Comparison of ENCODE assay signal across 12 cellular contexts in genomic region chr2:112092286-112093041, GRCh38. TPM values are rescaled to one million over a fixed set of nuclear protein-coding genes. Genes with fewer than 3 reads are reported as not detected.
DNase-seq lines count a peak whose midpoint lies in the region; ATAC-seq and TF ChIP-seq lines count a peak whose summit lies in the region.
"Had no signal": no experiment of that assay in that cellular context is flagged by ENCODE, and none has a peak within 500 bp of the region (broad histone marks: within the 10 kb centered on the region; RNA-seq: fewer than 3 reads in every experiment).

No MANE protein-coding gene starts in this region.

- no peak for ATAC-seq in activated B cell treated with CpG ODN at 0.5 μM for 24 hours (ENCODE audit: low read depth)
- ATAC-seq: mucosa of descending colon had no signal

- 85 to 93% (median 89%) methylated on average over 6 of the region's 6 CpGs for WGBS in spleen, 5 donors

- H3K4me1 Mint-ChIP-seq in activated CD4-positive, alpha-beta memory T cell treated with anti-CD3 and anti-CD28 coated beads for 36 hours (ENCODE audit: low read depth) = peaks cover 12% of the 10 kb centered on the region
- peaks cover 17% of the 10 kb centered on the region for H3K4me1 Mint-ChIP-seq in activated CD4-positive, alpha-beta memory T cell treated with anti-CD3 and anti-CD28 coated beads, Interleukin-2, amount 10 ng/mL, durations not matched to agents 7 days and 5 days
- peaks cover 20% of the 10 kb centered on the region for H3K4me1 Mint-ChIP-seq in activated B cell treated with CpG ODN at 0.5 μM for 24 hours

- intact Hi-C loops in activated CD4-positive, alpha-beta memory T cell treated with anti-CD3 and anti-CD28 coated beads for 36 hours (cut with micrococcal nuclease) = no loop called here
- intact Hi-C loops in activated B cell treated with CpG ODN at 0.5 μM for 24 hours (cut with micrococcal nuclease) = no loop called here
- intact Hi-C loops in spleen (cut with DNase I; ENCODE audit: low total_unique reads) = no loop called here

- CTCF ChIA-PET in activated CD4-positive, alpha-beta memory T cell treated with anti-CD3 and anti-CD28 coated beads for 36 hours (lab: Charles Lee) = no interaction called here
- CTCF ChIA-PET in activated CD4-positive, alpha-beta memory T cell treated with anti-CD3 and anti-CD28 coated beads, Interleukin-2, amount 10 ng/mL, durations not matched to agents 7 days and 5 days (lab: Charles Lee) = no interaction called here
- CTCF ChIA-PET in activated B cell treated with CpG ODN at 0.5 μM for 24 hours (lab: Charles Lee) = no interaction called here

- H3K9me3 ChIP-seq in spleen = no peaks in the 10 kb centered on the region
- H3K9me3 ChIP-seq: mucosa of descending colon had no signal

- H3K36me3 ChIP-seq in spleen = peaks cover 3 to 95% (median 55%) of the 10 kb centered on the region in 6 donors

- no peak overlapping the region for H3K4me3 ChIP-seq in spleen
- H3K4me3 ChIP-seq: mucosa of descending colon had no signal

- H3K27ac ChIP-seq in spleen = peak overlapping the region in 7 of 8 donors; percentile 8 to 54 (median 19)

- no peaks in the 10 kb centered on the region for H3K9me3 Mint-ChIP-seq in activated CD4-positive, alpha-beta memory T cell treated with anti-CD3 and anti-CD28 coated beads for 36 hours
- H3K9me3 Mint-ChIP-seq in activated CD4-positive, alpha-beta memory T cell treated with anti-CD3 and anti-CD28 coated beads, Interleukin-2, amount 10 ng/mL, durations not matched to agents 7 days and 5 days = no peaks in the 10 kb centered on the region
- no peaks in the 10 kb centered on the region for H3K9me3 Mint-ChIP-seq in activated B cell treated with CpG ODN at 0.5 μM for 24 hours
- H3K9me3 Mint-ChIP-seq: type B pancreatic cell had no signal

- DNase-seq in activated CD4-positive, alpha-beta memory T cell treated with anti-CD3 and anti-CD28 coated beads for 36 hours = peak; percentile 19
- no peak for DNase-seq in activated CD4-positive, alpha-beta memory T cell treated with anti-CD3 and anti-CD28 coated beads, Interleukin-2, amount 10 ng/mL, durations not matched to agents 7 days and 5 days
- DNase-seq in activated B cell treated with CpG ODN at 0.5 μM for 24 hours (no peak), fibroblast of the conjunctiva (ENCODE audit: low read depth) (peak; percentile 24), spleen (no peak), CD1c-positive myeloid dendritic cell (ENCODE audit: extremely low spot score) (no peak), nucleus accumbens (lab: John Stamatoyannopoulos, UW) (no peak)
- no peak for DNase-seq in activated CD8-positive, alpha-beta memory T cell treated with anti-CD3 and anti-CD28 coated beads, Interleukin-2, amount 50 U/mL, for 48 hours
- DNase-seq: mucosa of descending colon; NCI-H1092 treated with DMSO at 0.1 percent for 48 hours; stimulated activated CD4-positive, alpha-beta T cell treated with anti-CD3 and anti-CD28 coated beads, Interleukin-4, amount 100 ng/mL, for 4 hours had no signal

- H3K36me3 Mint-ChIP-seq in activated CD4-positive, alpha-beta memory T cell treated with anti-CD3 and anti-CD28 coated beads for 36 hours = peaks cover 36% of the 10 kb centered on the region
- peaks cover 48% of the 10 kb centered on the region for H3K36me3 Mint-ChIP-seq in activated CD4-positive, alpha-beta memory T cell treated with anti-CD3 and anti-CD28 coated beads, Interleukin-2, amount 10 ng/mL, durations not matched to agents 7 days and 5 days (ENCODE audit: low read depth)
- peaks cover 65% of the 10 kb centered on the region for H3K36me3 Mint-ChIP-seq in activated B cell treated with CpG ODN at 0.5 μM for 24 hours (ENCODE audit: low read depth)

- POLR2A ChIA-PET in activated CD4-positive, alpha-beta memory T cell treated with anti-CD3 and anti-CD28 coated beads for 36 hours (lab: Charles Lee) = no interaction called here
- POLR2A ChIA-PET in activated CD4-positive, alpha-beta memory T cell treated with anti-CD3 and anti-CD28 coated beads, Interleukin-2, amount 10 ng/mL, durations not matched to agents 7 days and 5 days (lab: Charles Lee) = interaction anchor here (1.2 kb wide), 1 partner anchor 8 kb away, joined by 3 read pairs; no protein-coding TSS in a partner anchor
- POLR2A ChIA-PET in activated B cell treated with CpG ODN at 0.5 μM for 24 hours (lab: Charles Lee) = interaction anchor here (1.0 kb wide), 1 partner anchor 9 kb away, joined by 3 read pairs; no protein-coding TSS in a partner anchor

- TF ChIP-seq POLR2A in spleen (IDR thresholded peaks at IDR 0.05) = no peak

- H3K27ac Mint-ChIP-seq in activated CD4-positive, alpha-beta memory T cell treated with anti-CD3 and anti-CD28 coated beads for 36 hours = no peak overlapping the region
- no peak overlapping the region for H3K27ac Mint-ChIP-seq in activated CD4-positive, alpha-beta memory T cell treated with anti-CD3 and anti-CD28 coated beads, Interleukin-2, amount 10 ng/mL, durations not matched to agents 7 days and 5 days
- H3K27ac Mint-ChIP-seq in activated B cell treated with CpG ODN at 0.5 μM for 24 hours = peak overlapping the region; percentile 7
- H3K27ac Mint-ChIP-seq: type B pancreatic cell had no signal

- H3K27me3 Mint-ChIP-seq in activated CD4-positive, alpha-beta memory T cell treated with anti-CD3 and anti-CD28 coated beads for 36 hours = no peaks in the 10 kb centered on the region
- H3K27me3 Mint-ChIP-seq in activated CD4-positive, alpha-beta memory T cell treated with anti-CD3 and anti-CD28 coated beads, Interleukin-2, amount 10 ng/mL, durations not matched to agents 7 days and 5 days = no peaks in the 10 kb centered on the region
- no peaks in the 10 kb centered on the region for H3K27me3 Mint-ChIP-seq in activated B cell treated with CpG ODN at 0.5 μM for 24 hours
- H3K27me3 Mint-ChIP-seq: type B pancreatic cell had no signal

- TF ChIP-seq CTCF in activated B cell treated with CpG ODN at 0.5 μM for 24 hours (IDR thresholded peaks at IDR 0.05) (no peak), spleen (IDR thresholded peaks at IDR 0.05 in 8 of 11, conservative IDR thresholded peaks at IDR 0.05 in 3 of 11) (no peak)

- no peaks in the 10 kb centered on the region for H3K27me3 ChIP-seq in spleen (replicated peaks in 1 of 7)

- no peak overlapping the region for H3K4me3 Mint-ChIP-seq in activated CD4-positive, alpha-beta memory T cell treated with anti-CD3 and anti-CD28 coated beads for 36 hours
- H3K4me3 Mint-ChIP-seq in activated CD4-positive, alpha-beta memory T cell treated with anti-CD3 and anti-CD28 coated beads, Interleukin-2, amount 10 ng/mL, durations not matched to agents 7 days and 5 days = no peak overlapping the region
- H3K4me3 Mint-ChIP-seq in activated B cell treated with CpG ODN at 0.5 μM for 24 hours = no peak overlapping the region
- H3K4me3 Mint-ChIP-seq: type B pancreatic cell had no signal

- peaks cover 10 to 37% (median 16%) of the 10 kb centered on the region in 6 donors for H3K4me1 ChIP-seq in spleen

RNA-seq across cellular contexts. Expression of gene TMEM87B, which starts 37.4 kb away (rescaled TPM):
- total RNA-seq in activated CD4-positive, alpha-beta memory T cell treated with anti-CD3 and anti-CD28 coated beads for 36 hours = 10 to 100 TPM; 22.3 to 24.1 TPM
- 10 to 100 TPM; 23.8 to 24.0 TPM for total RNA-seq in activated CD4-positive, alpha-beta memory T cell treated with anti-CD3 and anti-CD28 coated beads, Interleukin-2, amount 10 ng/mL, durations not matched to agents 7 days and 5 days
- 19.8 and 20.0 TPM in 2 replicates for total RNA-seq in activated B cell treated with CpG ODN at 0.5 μM for 24 hours
- 10 to 100 TPM; 30.6 to 39.9 (median 35.4) TPM for total RNA-seq in spleen
- polyA plus RNA-seq in spleen = 10 to 100 TPM; 10.4 to 10.9 (median 10.8) TPM

RNA-seq across cellular contexts. Expression of gene FBLN7, which starts 45.7 kb away (rescaled TPM):
- total RNA-seq in activated CD4-positive, alpha-beta memory T cell treated with anti-CD3 and anti-CD28 coated beads for 36 hours = 10 to 100 TPM; 38.9 to 40.2 TPM
- 1 to 10 TPM; 7.3 to 8.4 TPM for total RNA-seq in activated CD4-positive, alpha-beta memory T cell treated with anti-CD3 and anti-CD28 coated beads, Interleukin-2, amount 10 ng/mL, durations not matched to agents 7 days and 5 days
- 0.31 and 0.71 TPM in 2 replicates for total RNA-seq in activated B cell treated with CpG ODN at 0.5 μM for 24 hours
- 10 to 100 TPM in 3 of 7 donors, 1 to 10 TPM in 4; 6.5 to 14.5 (median 9.0) TPM for total RNA-seq in spleen
- 1 to 10 TPM; 1.5 to 2.1 (median 2.0) TPM for polyA plus RNA-seq in spleen

Comparison
In these comparisons a context has a peak if more than half of its experiments do, and no peak if none do; other contexts are left out.
1. DNase-seq: peak in activated CD4-positive, alpha-beta memory T cell treated with anti-CD3 and anti-CD28 coated beads for 36 hours (single experiment) and fibroblast of the conjunctiva (single experiment); none in activated CD4-positive, alpha-beta memory T cell treated with anti-CD3 and anti-CD28 coated beads, Interleukin-2, amount 10 ng/mL, durations not matched to agents 7 days and 5 days (single experiment), activated B cell treated with CpG ODN at 0.5 μM for 24 hours (single experiment), spleen (single experiment), activated CD8-positive, alpha-beta memory T cell treated with anti-CD3 and anti-CD28 coated beads, Interleukin-2, amount 50 U/mL, for 48 hours (single experiment), CD1c-positive myeloid dendritic cell (single experiment) and nucleus accumbens (0 of 56).